31 cellular contexts compared by ENCODE assay signal in the genomic region with DNA sequence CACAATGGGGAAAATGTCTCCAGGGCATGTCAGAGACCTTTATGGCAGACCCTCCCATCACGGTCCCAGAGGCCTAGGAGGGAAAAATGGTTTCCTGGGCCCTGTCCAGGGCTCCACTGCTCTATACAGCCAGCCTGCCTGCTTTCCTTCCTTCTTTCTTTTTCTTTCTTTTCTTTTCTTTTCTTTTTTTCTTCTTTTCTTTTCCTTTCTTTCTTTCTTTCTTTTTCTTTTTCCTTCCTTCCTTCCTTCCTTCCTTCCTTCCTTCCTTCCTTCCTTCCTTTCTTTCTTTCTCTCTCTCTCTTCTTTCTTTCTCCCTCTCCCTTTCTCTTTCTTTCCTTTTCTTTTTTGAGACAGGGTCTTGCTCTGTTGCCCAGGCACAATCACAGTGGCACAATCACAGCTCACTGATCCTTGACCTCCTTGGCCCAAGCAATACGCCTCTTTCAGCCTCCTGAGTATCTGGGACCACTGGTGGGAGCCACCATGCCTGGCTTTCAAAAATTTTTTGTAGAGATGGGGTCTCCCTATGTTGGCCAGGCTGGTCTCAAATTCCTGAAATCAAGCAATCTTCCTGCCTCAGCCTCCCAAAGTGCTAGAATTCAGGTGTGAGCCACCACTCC.
"Had no signal": no experiment of that assay in that cellular context is flagged by ENCODE, and none has a peak within 500 bp of the region (broad histone marks: within the 10 kb centered on the region; RNA-seq: fewer than 3 reads in every experiment).

No MANE protein-coding gene starts in this region.

- H3K36me3 ChIP-seq: ovary, right lobe of liver, sigmoid colon, suprapubic skin, transverse colon, upper lobe of left lung, uterus had no signal

- H3K4me3 ChIP-seq: ovary, psoas muscle, right lobe of liver, sigmoid colon, suprapubic skin, testis, tibial artery, transverse colon, upper lobe of left lung, uterus had no signal

- H3K27me3 Mint-ChIP-seq: naive B cell; naive thymus-derived CD8-positive, alpha-beta T cell; natural killer cell treated with Interleukin-12 subunit alpha and Interleukin-12 subunit beta and Interleukin-15 and Interleukin-18, amount 100 ng/mL, for 72 hours; progenitor cell of endocrine pancreas; stimulated activated memory B cell treated with anti-CD40 and anti-IgM and Interleukin-4, amounts not matched to agents 10 μg/mL and 1 μg/mL and 100 μg/mL, for 72 hours; stimulated activated naive CD8-positive, alpha-beta T cell treated with anti-CD3 and anti-CD28 coated beads, Interleukin-15, amount 100 ng/mL, for 72 hours had no signal

- DNase-seq: naive B cell; naive thymus-derived CD8-positive, alpha-beta T cell; nephron progenitor cell; occipital lobe; ovary; posterior cingulate gyrus; psoas muscle; right cardiac atrium; right lobe of liver; sigmoid colon; small intestine; stimulated activated CD4-positive, alpha-beta T cell treated with anti-CD3 and anti-CD28 coated beads, Interleukin-12 subunit alpha, Interleukin-12 subunit beta, amount 100 ng/mL, for 4 hours; stimulated activated CD4-positive, alpha-beta T cell treated with anti-CD3 and anti-CD28 coated beads, Interleukin-1b, Interleukin-23, amount 100 ng/mL, for 48 hours; stimulated activated CD4-positive, alpha-beta T cell treated with anti-CD3 and anti-CD28 coated beads, Interleukin-4, amount 100 ng/mL, for 1 hour; stimulated activated CD4-positive, alpha-beta T cell treated with anti-CD3 and anti-CD28 coated beads, Interleukin-4, amount 100 ng/mL, for 4 hours; stimulated activated CD8-positive, alpha-beta memory T cell treated with anti-CD3 and anti-CD28 coated beads, Interleukin-4, amount 100 ng/mL, for 48 hours; stimulated activated naive CD4-positive, alpha-beta T cell; stimulated activated naive CD8-positive, alpha-beta T cell treated with anti-CD3 and anti-CD28 coated beads, Interleukin-15, amount 100 ng/mL, for 72 hours; stimulated activated naive CD8-positive, alpha-beta T cell treated with anti-CD3 and anti-CD28 coated beads, Interleukin-15, Interleukin-2, amounts not matched to agents 100 U/mL and 50 U/mL, for 24 hours; substantia nigra; testis; tibial artery; transverse colon; upper lobe of left lung; uterus had no signal

- H3K27me3 ChIP-seq: ovary, right lobe of liver, sigmoid colon, suprapubic skin, testis, tibial artery, transverse colon, upper lobe of left lung, uterus had no signal

- H3K4me1 Mint-ChIP-seq: neural crest cell; stimulated activated memory B cell treated with anti-CD40 and anti-IgM and Interleukin-4, amounts not matched to agents 10 μg/mL and 1 μg/mL and 100 μg/mL, for 72 hours; stimulated activated naive CD8-positive, alpha-beta T cell treated with anti-CD3 and anti-CD28 coated beads, Interleukin-15, amount 100 ng/mL, for 72 hours had no signal

- H3K9me3 ChIP-seq: ovary, psoas muscle, right lobe of liver, suprapubic skin, testis, tibial artery, transverse colon, upper lobe of left lung, uterus had no signal

- H3K4me3 Mint-ChIP-seq: naive B cell; naive thymus-derived CD8-positive, alpha-beta T cell; natural killer cell treated with Interleukin-12 subunit alpha and Interleukin-12 subunit beta and Interleukin-15 and Interleukin-18, amount 100 ng/mL, for 72 hours; nephron progenitor cell; neural crest cell; stimulated activated memory B cell treated with anti-CD40 and anti-IgM and Interleukin-4, amounts not matched to agents 10 μg/mL and 1 μg/mL and 100 μg/mL, for 72 hours; stimulated activated naive CD8-positive, alpha-beta T cell treated with anti-CD3 and anti-CD28 coated beads, Interleukin-15, amount 100 ng/mL, for 72 hours had no signal

- ATAC-seq: naive thymus-derived CD8-positive, alpha-beta T cell; natural killer cell treated with Interleukin-12 subunit alpha and Interleukin-12 subunit beta and Interleukin-15 and Interleukin-18, amount 100 ng/mL, for 72 hours; psoas muscle; right cardiac atrium; right lobe of liver; stimulated activated memory B cell treated with anti-CD40 and anti-IgM and Interleukin-4, amounts not matched to agents 10 μg/mL and 1 μg/mL and 100 μg/mL, for 72 hours; stimulated activated naive CD8-positive, alpha-beta T cell treated with anti-CD3 and anti-CD28 coated beads, Interleukin-15, amount 100 ng/mL, for 72 hours; stimulated activated naive CD8-positive, alpha-beta T cell treated with anti-CD3 and anti-CD28 coated beads, Interleukin-15, Interleukin-2, amounts not matched to agents 100 U/mL and 50 U/mL, for 24 hours had no signal

- H3K4me1 ChIP-seq: parathyroid adenoma, psoas muscle, right lobe of liver, sigmoid colon, suprapubic skin, testis, tibial artery, transverse colon, upper lobe of left lung, uterus had no signal

- H3K27ac Mint-ChIP-seq: natural killer cell treated with Interleukin-12 subunit alpha and Interleukin-12 subunit beta and Interleukin-15 and Interleukin-18, amount 100 ng/mL, for 72 hours; progenitor cell of endocrine pancreas; stimulated activated memory B cell treated with anti-CD40 and anti-IgM and Interleukin-4, amounts not matched to agents 10 μg/mL and 1 μg/mL and 100 μg/mL, for 72 hours had no signal

- H3K27ac ChIP-seq: ovary, parathyroid adenoma, psoas muscle, right lobe of liver, sigmoid colon, suprapubic skin, testis, tibial artery, transverse colon, upper lobe of left lung, uterus had no signal
